8 cellular contexts compared by ENCODE assay signal in genomic region chr17:2814499-2815341, GRCh38. TPM values are rescaled to one million over a fixed set of nuclear protein-coding genes. Genes with fewer than 3 reads are reported as not detected.
DNase-seq lines count a peak whose midpoint lies in the region; FAIRE-seq and TF ChIP-seq lines count a peak whose summit lies in the region.

No MANE protein-coding gene starts in this region.

- H3K27me3 ChIP-seq in SJCRH30 (no peaks in the 10 kb centered on the region), small intestine (ENCODE audit: control insufficient read depth in 2 of 2, insufficient read depth in 2 of 2, low read length in 2 of 2) (no peaks in the 10 kb centered on the region), testis (no peaks in the 10 kb centered on the region)

- no peaks in the 10 kb centered on the region for H3K9me3 ChIP-seq in SJCRH30 (replicated peaks)
- no peaks in the 10 kb centered on the region for H3K9me3 ChIP-seq in small intestine (ENCODE audit: control insufficient read depth, low read depth)
- H3K9me3 ChIP-seq in testis = no peaks in the 10 kb centered on the region

- TF ChIP-seq CTCF in testis (IDR thresholded peaks at IDR 0.05) = no peak

- peaks cover 16% of the 10 kb centered on the region for H3K36me3 Mint-ChIP-seq in activated naive CD4-positive, alpha-beta T cell treated with anti-CD3 and anti-CD28 coated beads, Interleukin-2, amount 10 ng/mL, durations not matched to agents 7 days and 5 days

- H3K4me3 ChIP-seq in SJCRH30 (no peak overlapping the region), small intestine (ENCODE audit: low read depth in 1 of 2, low read length in 2 of 2) (no peak overlapping the region), testis (no peak overlapping the region)

- peaks cover 62% of the 10 kb centered on the region for H3K27me3 Mint-ChIP-seq in activated naive CD4-positive, alpha-beta T cell treated with anti-CD3 and anti-CD28 coated beads, Interleukin-2, amount 10 ng/mL, durations not matched to agents 7 days and 5 days

- peak overlapping the region; percentile 93 for H3K27ac Mint-ChIP-seq in activated naive CD4-positive, alpha-beta T cell treated with anti-CD3 and anti-CD28 coated beads, Interleukin-2, amount 10 ng/mL, durations not matched to agents 7 days and 5 days

- 55 to 68% (median 56%) methylated on average over 26 of the region's 26 CpGs for WGBS in small intestine, 3 donors
- WGBS in testis, 2 donors = 57 to 65% methylated on average over 9 to 26 of the region's 26 CpGs

- no peaks in the 10 kb centered on the region for H3K4me1 ChIP-seq in SJCRH30
- no peaks in the 10 kb centered on the region for H3K4me1 ChIP-seq in small intestine (ENCODE audit: control insufficient read depth in 2 of 2, insufficient read depth in 1 of 2, low read depth in 1 of 2, low read length in 1 of 2)
- H3K4me1 ChIP-seq in testis = no peaks in the 10 kb centered on the region

- FAIRE-seq in small intestine (lab: Jason Lieb, UNC) = no peak

- H3K36me3 ChIP-seq in SJCRH30 (no peaks in the 10 kb centered on the region), small intestine (ENCODE audit: control insufficient read depth in 2 of 2, insufficient read depth in 2 of 2, low read length in 2 of 2) (no peaks in the 10 kb centered on the region), testis (ENCODE audit: low read depth, missing control alignments) (no peaks in the 10 kb centered on the region)

- CTCF ChIA-PET in activated naive CD4-positive, alpha-beta T cell treated with anti-CD3 and anti-CD28 coated beads, Interleukin-2, amount 10 ng/mL, durations not matched to agents 7 days and 5 days (lab: Charles Lee) = interaction anchor here (1.0 to 2.3 kb wide), 12 partner anchors 11 to 432 kb away, joined by 3 to 22 read pairs (median 4); partner anchors contain the start of gene RAP1GAP2

- peaks cover 48% of the 10 kb centered on the region for H3K4me1 Mint-ChIP-seq in activated naive CD4-positive, alpha-beta T cell treated with anti-CD3 and anti-CD28 coated beads, Interleukin-2, amount 10 ng/mL, durations not matched to agents 7 days and 5 days

- DNase-seq in H4 (ENCODE audit: low spot score) (peak; percentile 32), SJCRH30 (peak; percentile 10 to 11), small intestine (peak; percentile 22), NCI-H1930 (lab: John Stamatoyannopoulos, UW) (no peak), NCI-H1417 treated with DMSO at 0.1 percent for 48 hours (lab: John Stamatoyannopoulos, UW) (no peak), KG1 (lab: John Stamatoyannopoulos, UW) (no peak), testis (no peak)
- DNase-seq in activated naive CD4-positive, alpha-beta T cell treated with anti-CD3 and anti-CD28 coated beads, Interleukin-2, amount 10 ng/mL, durations not matched to agents 7 days and 5 days = peak; percentile 97

- intact Hi-C loops in testis (cut with DNase I; ENCODE audit: low total_unique reads) = no loop called here

- H3K27ac ChIP-seq in SJCRH30 = no peak overlapping the region
- H3K27ac ChIP-seq in small intestine (ENCODE audit: low read depth in 1 of 2, low read length in 1 of 2) = no peak overlapping the region
- no peak overlapping the region for H3K27ac ChIP-seq in testis

- H3K4me3 Mint-ChIP-seq in activated naive CD4-positive, alpha-beta T cell treated with anti-CD3 and anti-CD28 coated beads, Interleukin-2, amount 10 ng/mL, durations not matched to agents 7 days and 5 days = peak overlapping the region; percentile 66

- H3K9me3 Mint-ChIP-seq in activated naive CD4-positive, alpha-beta T cell treated with anti-CD3 and anti-CD28 coated beads, Interleukin-2, amount 10 ng/mL, durations not matched to agents 7 days and 5 days = no peaks in the 10 kb centered on the region

- no peak for TF ChIP-seq POLR2A in testis (IDR thresholded peaks at IDR 0.05)

RNA-seq across cellular contexts. Expression of gene RAP1GAP2, which starts 18.5 kb away (rescaled TPM):
- 2.0 and 2.4 TPM in 2 replicates for total RNA-seq in H4 (2014; rRNA removed; shearing (Covaris generic))
- total RNA-seq in SJCRH30 (2014; rRNA removed; shearing (Covaris generic)) = 6.0 and 7.4 TPM in 2 replicates
- 10 to 100 TPM in 1 of 3 donors, 1 to 10 TPM in 2; 4.9 to 10.4 (median 6.5) TPM for polyA plus RNA-seq in small intestine
- total RNA-seq in testis = 10 to 100 TPM; 15.1 to 21.7 TPM
- polyA plus RNA-seq in testis (ENCODE audit: insufficient read depth, low read depth, low replicate concordance) = 10.4 TPM

Comparison
In these comparisons a context has a peak if more than half of its experiments do, and no peak if none do; other contexts are left out.
1. DNase-seq: peak in H4 (single experiment), SJCRH30 (2 of 2), activated naive CD4-positive, alpha-beta T cell treated with anti-CD3 and anti-CD28 coated beads, Interleukin-2, amount 10 ng/mL, durations not matched to agents 7 days and 5 days (single experiment) and small intestine (single experiment); none in NCI-H1930 (0 of 2), NCI-H1417 treated with DMSO at 0.1 percent for 48 hours (single experiment), KG1 (single experiment) and testis (single experiment).